Comparison of ENCODE assay signal across 33 cellular contexts in genomic region chr5:92930057-92930456, GRCh38.
"Had no signal": no experiment of that assay in that cellular context is flagged by ENCODE, and none has a peak within 500 bp of the region (broad histone marks: within the 10 kb centered on the region; RNA-seq: fewer than 3 reads in every experiment).

No MANE protein-coding gene starts in this region.

- FAIRE-seq: astrocyte, bronchial epithelial cell had no signal

- H3K36me3 ChIP-seq: adrenal gland, ascending aorta, brain microvascular endothelial cell, breast epithelium, cardiac muscle cell had no signal

- H3K27me3 ChIP-seq: adrenal gland, ascending aorta, body of pancreas, brain microvascular endothelial cell, breast epithelium had no signal

- H3K27ac ChIP-seq: adrenal gland, ascending aorta, body of pancreas, brain microvascular endothelial cell, breast epithelium, cardiac muscle cell had no signal

- ATAC-seq: activated naive CD4-positive, alpha-beta T cell treated with anti-CD3 and anti-CD28 coated beads, Interleukin-2, amount 50 U/mL, for 72 hours; activated naive CD8-positive, alpha-beta T cell treated with anti-CD3 and anti-CD28 coated beads, Interleukin-2, amount 50 U/mL, for 24 hours; activated T-cell treated with anti-CD3 and anti-CD28 coated beads, Interleukin-2, amount 50 U/mL, for 4 hours; activated T-cell treated with anti-CD3 and anti-CD28 coated beads, Interleukin-2, amount 50 U/mL, for 72 hours; activated T-helper 17 cell treated with anti-CD3 and anti-CD28 coated beads, Interleukin-2, amount 50 U/mL, for 72 hours; body of pancreas had no signal

- H3K9me3 ChIP-seq: adrenal gland, ascending aorta, body of pancreas, breast epithelium had no signal

- H3K4me1 ChIP-seq: adrenal gland, ascending aorta, body of pancreas, breast epithelium had no signal

- H3K4me3 ChIP-seq: adrenal gland, ascending aorta, body of pancreas, breast epithelium, cardiac muscle cell had no signal

- DNase-seq: activated effector memory CD4-positive, alpha-beta T cell treated with anti-CD3 and anti-CD28 coated beads, Interleukin-2, amount 50 U/mL, for 16 hours; activated effector memory CD4-positive, alpha-beta T cell treated with Interleukin-2 at 50 U/mL for 16 hours; activated gamma-delta T cell; activated gamma-delta T cell treated with Interleukin-2 at 50 U/mL for 16 hours; activated naive CD4-positive, alpha-beta T cell; activated naive CD4-positive, alpha-beta T cell treated with anti-CD3 and anti-CD28 coated beads for 36 hours; activated naive CD4-positive, alpha-beta T cell treated with anti-CD3 and anti-CD28 coated beads, Interleukin-2, amount 10 ng/mL, durations not matched to agents 7 days and 5 days; activated naive CD4-positive, alpha-beta T cell treated with anti-CD3 and anti-CD28 coated beads, Interleukin-2, amount 50 U/mL, for 16 hours; activated naive CD4-positive, alpha-beta T cell treated with Interleukin-2 at 50 U/mL for 16 hours; activated naive CD8-positive, alpha-beta T cell treated with anti-CD3 and anti-CD28 coated beads for 36 hours; activated naive CD8-positive, alpha-beta T cell treated with anti-CD3 and anti-CD28 coated beads, Interleukin-2, amount 10 ng/mL, durations not matched to agents 7 days and 5 days; activated naive CD8-positive, alpha-beta T cell treated with anti-CD3 and anti-CD28 coated beads, Interleukin-2, amount 50 U/mL, for 24 hours; activated T-cell treated with anti-CD3 and anti-CD28 coated beads, Interleukin-2, amount 50 U/mL, for 24 hours; activated T-cell treated with anti-CD3 and anti-CD28 coated beads, Interleukin-2, amount 50 U/mL, for 4 hours; activated T-cell treated with anti-CD3 and anti-CD28 coated beads, Interleukin-2, amount 50 U/mL, for 48 hours; activated T-cell treated with anti-CD3 and anti-CD28 coated beads, Interleukin-2, amount 50 U/mL, for 72 hours; adrenal gland; amniotic stem cell; amygdala; anterior cingulate cortex; aorta; body of pancreas; brain microvascular endothelial cell; caudate nucleus; central memory CD4-positive, alpha-beta T cell; cerebellar nuclear complex had no signal
